ENCODE assay signal across 20 cellular contexts in the genomic region with DNA sequence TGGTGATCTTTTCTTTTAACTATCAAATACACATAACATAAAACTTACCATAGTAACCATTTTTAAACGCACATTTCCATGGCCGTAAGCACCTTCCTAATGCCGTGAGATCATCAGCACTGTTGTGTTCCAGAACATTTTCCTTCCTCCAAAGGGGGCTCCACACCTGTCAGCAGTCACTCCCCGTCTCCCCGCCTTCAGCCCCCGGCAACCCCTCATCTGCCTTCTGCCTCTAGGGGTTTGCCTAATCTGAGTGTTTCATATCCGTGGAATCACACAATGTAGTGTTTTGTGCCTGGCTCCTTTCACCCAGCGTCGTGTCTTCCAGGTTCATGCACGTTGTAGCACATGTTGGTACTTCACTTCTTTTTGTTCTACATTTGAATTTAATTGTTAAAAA.
"Had no signal": no experiment of that assay in that cellular context is flagged by ENCODE, and none has a peak within 500 bp of the region (broad histone marks: within the 10 kb centered on the region; RNA-seq: fewer than 3 reads in every experiment).

No MANE protein-coding gene starts in this region.

- ATAC-seq: gastrocnemius medialis, natural killer cell, pancreas, psoas muscle had no signal

- H3K27ac Mint-ChIP-seq: mesothelial cell of epicardium had no signal

- DNase-seq: activated CD4-positive, alpha-beta T cell treated with anti-CD3 and anti-CD28 coated beads for 1 hour; activated CD4-positive, alpha-beta T cell treated with anti-CD3 and anti-CD28 coated beads, Interleukin-2, amount 50 U/mL, for 1 hour; activated naive CD4-positive, alpha-beta T cell; activated T-cell treated with anti-CD3 and anti-CD28 coated beads for 4 hours; amniotic stem cell; colonic mucosa; gastrocnemius medialis; hippocampal formation; kidney glomerular epithelial cell; left ventricle myocardium inferior; pancreas; psoas muscle; stimulated activated CD4-positive, alpha-beta T cell treated with anti-CD3 and anti-CD28 coated beads, Interleukin-4, amount 100 ng/mL, for 24 hours; substantia nigra; T-helper 9 cell; uterus had no signal

- H3K27me3 Mint-ChIP-seq: activated naive CD8-positive, alpha-beta T cell; stimulated activated naive CD8-positive, alpha-beta T cell treated with anti-CD3 and anti-CD28 coated beads, Interleukin-15, Interleukin-2, amounts not matched to agents 100 ng/mL and 50 ng/mL, for 24 hours had no signal

- H3K4me3 Mint-ChIP-seq: mesothelial cell of epicardium; stimulated activated naive CD8-positive, alpha-beta T cell treated with anti-CD3 and anti-CD28 coated beads, Interleukin-15, Interleukin-2, amounts not matched to agents 100 ng/mL and 50 ng/mL, for 24 hours had no signal

- H3K36me3 Mint-ChIP-seq: activated naive CD8-positive, alpha-beta T cell; mesothelial cell of epicardium; natural killer cell had no signal

- H3K9me3 Mint-ChIP-seq: mesothelial cell of epicardium; natural killer cell; stimulated activated naive CD8-positive, alpha-beta T cell treated with anti-CD3 and anti-CD28 coated beads, Interleukin-15, Interleukin-2, amounts not matched to agents 100 ng/mL and 50 ng/mL, for 24 hours had no signal
